29 cellular contexts compared by ENCODE assay signal in the genomic region with DNA sequence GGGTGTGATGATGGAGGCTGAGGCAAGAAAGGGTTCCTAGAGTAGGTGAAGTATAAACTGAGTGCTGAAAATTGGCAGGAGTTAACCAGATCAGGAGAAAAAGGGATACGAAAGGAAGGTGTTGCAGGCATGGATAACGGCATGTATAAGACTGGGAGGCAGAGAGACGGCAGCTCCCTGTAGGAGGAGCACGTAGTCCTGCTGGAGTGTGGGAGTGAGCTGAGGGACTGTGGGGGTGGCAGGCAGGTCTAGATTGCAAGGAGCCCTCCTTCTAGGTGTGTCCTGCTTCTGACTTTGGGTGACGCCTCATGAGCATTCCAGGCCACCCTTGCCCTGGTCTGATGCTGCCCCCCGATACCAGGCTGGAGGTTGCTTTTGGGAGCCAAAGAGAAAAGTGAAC.
"Had no signal": no experiment of that assay in that cellular context is flagged by ENCODE, and none has a peak within 500 bp of the region (broad histone marks: within the 10 kb centered on the region; RNA-seq: fewer than 3 reads in every experiment).

No MANE protein-coding gene starts in this region.

- ATAC-seq: naive thymus-derived CD8-positive, alpha-beta T cell; psoas muscle; right cardiac atrium; right lobe of liver; stimulated activated memory B cell treated with anti-CD40 and anti-IgM and Interleukin-4, amounts not matched to agents 10 μg/mL and 1 μg/mL and 100 μg/mL, for 72 hours; stimulated activated naive CD8-positive, alpha-beta T cell treated with anti-CD3 and anti-CD28 coated beads, Interleukin-15, amount 100 ng/mL, for 72 hours; stimulated activated naive CD8-positive, alpha-beta T cell treated with anti-CD3 and anti-CD28 coated beads, Interleukin-15, Interleukin-2, amounts not matched to agents 100 U/mL and 50 U/mL, for 24 hours had no signal

- H3K36me3 ChIP-seq: ovary, right lobe of liver, sigmoid colon, thoracic aorta, thyroid gland, tibial nerve, upper lobe of left lung, vagina had no signal

- H3K9me3 ChIP-seq: ovary, psoas muscle, right lobe of liver, thoracic aorta, thyroid gland, upper lobe of left lung had no signal

- H3K4me3 ChIP-seq: ovary, psoas muscle, right lobe of liver, sigmoid colon, thoracic aorta, thyroid gland, tibial nerve, upper lobe of left lung, vagina had no signal

- H3K4me1 ChIP-seq: parathyroid adenoma, psoas muscle, right lobe of liver, sigmoid colon, thyroid gland, vagina had no signal

- H2AFZ ChIP-seq: parathyroid adenoma had no signal

- H3K4me1 Mint-ChIP-seq: naive B cell; naive thymus-derived CD8-positive, alpha-beta T cell; stimulated activated memory B cell treated with anti-CD40 and anti-IgM and Interleukin-4, amounts not matched to agents 10 μg/mL and 1 μg/mL and 100 μg/mL, for 72 hours; stimulated activated naive CD8-positive, alpha-beta T cell treated with anti-CD3 and anti-CD28 coated beads, Interleukin-15, amount 100 ng/mL, for 72 hours had no signal

- H3K27me3 ChIP-seq: ovary, right lobe of liver, sigmoid colon, thyroid gland, tibial nerve, upper lobe of left lung, vagina had no signal

- H3K27ac Mint-ChIP-seq: naive B cell; naive thymus-derived CD8-positive, alpha-beta T cell; natural killer cell treated with Interleukin-12 subunit alpha and Interleukin-12 subunit beta and Interleukin-15 and Interleukin-18, amount 100 ng/mL, for 72 hours; nephron progenitor cell; progenitor cell of endocrine pancreas; stimulated activated memory B cell treated with anti-CD40 and anti-IgM and Interleukin-4, amounts not matched to agents 10 μg/mL and 1 μg/mL and 100 μg/mL, for 72 hours; stimulated activated naive CD8-positive, alpha-beta T cell treated with anti-CD3 and anti-CD28 coated beads, Interleukin-15, amount 100 ng/mL, for 72 hours had no signal

- H3K9ac ChIP-seq: parathyroid adenoma had no signal

- DNase-seq: naive B cell; naive thymus-derived CD8-positive, alpha-beta T cell; nephron progenitor cell; occipital lobe; ovary; posterior cingulate gyrus; psoas muscle; right cardiac atrium; right lobe of liver; sigmoid colon; small intestine; stimulated activated CD4-positive, alpha-beta T cell treated with anti-CD3 and anti-CD28 coated beads, Interleukin-12 subunit alpha, Interleukin-12 subunit beta, amount 100 ng/mL, for 4 hours; stimulated activated CD4-positive, alpha-beta T cell treated with anti-CD3 and anti-CD28 coated beads, Interleukin-1b, Interleukin-23, amount 100 ng/mL, for 48 hours; stimulated activated CD4-positive, alpha-beta T cell treated with anti-CD3 and anti-CD28 coated beads, Interleukin-4, amount 100 ng/mL, for 1 hour; stimulated activated CD4-positive, alpha-beta T cell treated with anti-CD3 and anti-CD28 coated beads, Interleukin-4, amount 100 ng/mL, for 4 hours; stimulated activated CD8-positive, alpha-beta memory T cell treated with anti-CD3 and anti-CD28 coated beads, Interleukin-4, amount 100 ng/mL, for 48 hours; stimulated activated naive CD4-positive, alpha-beta T cell; stimulated activated naive CD8-positive, alpha-beta T cell treated with anti-CD3 and anti-CD28 coated beads, Interleukin-15, amount 100 ng/mL, for 72 hours; stimulated activated naive CD8-positive, alpha-beta T cell treated with anti-CD3 and anti-CD28 coated beads, Interleukin-15, Interleukin-2, amounts not matched to agents 100 U/mL and 50 U/mL, for 24 hours; thyroid gland; trophoblast cell; upper lobe of left lung had no signal

- H3K36me3 Mint-ChIP-seq: naive B cell; naive thymus-derived CD8-positive, alpha-beta T cell; natural killer cell treated with Interleukin-12 subunit alpha and Interleukin-12 subunit beta and Interleukin-15 and Interleukin-18, amount 100 ng/mL, for 72 hours; stimulated activated memory B cell treated with anti-CD40 and anti-IgM and Interleukin-4, amounts not matched to agents 10 μg/mL and 1 μg/mL and 100 μg/mL, for 72 hours had no signal

- H3K79me2 ChIP-seq: parathyroid adenoma had no signal

- H3K9me3 Mint-ChIP-seq: naive thymus-derived CD8-positive, alpha-beta T cell; natural killer cell treated with Interleukin-12 subunit alpha and Interleukin-12 subunit beta and Interleukin-15 and Interleukin-18, amount 100 ng/mL, for 72 hours; stimulated activated memory B cell treated with anti-CD40 and anti-IgM and Interleukin-4, amounts not matched to agents 10 μg/mL and 1 μg/mL and 100 μg/mL, for 72 hours; stimulated activated naive CD8-positive, alpha-beta T cell treated with anti-CD3 and anti-CD28 coated beads, Interleukin-15, amount 100 ng/mL, for 72 hours had no signal

- H3K4me3 Mint-ChIP-seq: naive B cell; naive thymus-derived CD8-positive, alpha-beta T cell; natural killer cell treated with Interleukin-12 subunit alpha and Interleukin-12 subunit beta and Interleukin-15 and Interleukin-18, amount 100 ng/mL, for 72 hours; nephron progenitor cell; stimulated activated memory B cell treated with anti-CD40 and anti-IgM and Interleukin-4, amounts not matched to agents 10 μg/mL and 1 μg/mL and 100 μg/mL, for 72 hours; stimulated activated naive CD8-positive, alpha-beta T cell treated with anti-CD3 and anti-CD28 coated beads, Interleukin-15, amount 100 ng/mL, for 72 hours had no signal

- H3K27ac ChIP-seq: ovary, parathyroid adenoma, psoas muscle, right lobe of liver, sigmoid colon, thoracic aorta, thyroid gland, tibial nerve, upper lobe of left lung, vagina had no signal
